ENCODE assay signal across 8 cellular contexts in genomic region chr3:153161138-153161713, GRCh38. TPM values are rescaled to one million over a fixed set of nuclear protein-coding genes. Genes with fewer than 3 reads are reported as not detected.
A peak's percentile ranks its signal among the peaks of the same experiment; 100 is the strongest.
DNase-seq lines count a peak whose midpoint lies in the region; ATAC-seq, FAIRE-seq and TF ChIP-seq lines count a peak whose summit lies in the region.

No MANE protein-coding gene starts in this region.

- H3K27me3 Mint-ChIP-seq in activated T-helper 17 cell treated with anti-CD3 and anti-CD28 coated beads, Interleukin-2, amount 50 U/mL, for 72 hours, result no peaks in the 10 kb centered on the region
- no peaks in the 10 kb centered on the region for H3K27me3 Mint-ChIP-seq in naive thymus-derived CD4-positive, alpha-beta T cell
- H3K27me3 Mint-ChIP-seq in stimulated activated naive B cell treated with anti-CD40 and anti-IgM and Interleukin-4, amounts not matched to agents 10 μg/mL and 1 μg/mL and 100 μg/mL, for 72 hours, result no peaks in the 10 kb centered on the region

- H3K36me3 ChIP-seq in naive thymus-derived CD4-positive, alpha-beta T cell (ENCODE audit: control insufficient read depth in 2 of 3, insufficient read depth in 3 of 3, low read length in 3 of 3), result peaks cover 0 to 8% (median 0%) of the 10 kb centered on the region in 3 experiments

- no peak for TF ChIP-seq RAD21 in Ishikawa (IDR thresholded peaks at IDR 0.05; ENCODE audit: low read depth)

- DNase-seq in DMS153 treated with DMSO at 0.1 percent for 48 hours (lab: John Stamatoyannopoulos, UW; ENCODE audit: unreplicated experiment) (peak; percentile 96), RCC 7860 (ENCODE audit: low spot score) (peak; percentile 99), fibroblast of mammary gland (ENCODE audit: low read depth) (peak; percentile 100)
- DNase-seq in naive thymus-derived CD4-positive, alpha-beta T cell, result peak; percentile 66 to 95 (median 93)
- DNase-seq in stimulated activated naive B cell treated with anti-CD40 and anti-IgM and Interleukin-4, amounts not matched to agents 10 μg/mL and 1 μg/mL and 100 μg/mL, for 72 hours, result peak; percentile 95

- H3K4me1 Mint-ChIP-seq in activated T-helper 17 cell treated with anti-CD3 and anti-CD28 coated beads, Interleukin-2, amount 50 U/mL, for 72 hours, result peaks cover 30% of the 10 kb centered on the region
- peaks cover 28 to 40% (median 34%) of the 10 kb centered on the region in 7 donors for H3K4me1 Mint-ChIP-seq in naive thymus-derived CD4-positive, alpha-beta T cell
- peaks cover 17 to 42% of the 10 kb centered on the region in 2 donors for H3K4me1 Mint-ChIP-seq in stimulated activated naive B cell treated with anti-CD40 and anti-IgM and Interleukin-4, amounts not matched to agents 10 μg/mL and 1 μg/mL and 100 μg/mL, for 72 hours

- H3K36me3 Mint-ChIP-seq in activated T-helper 17 cell treated with anti-CD3 and anti-CD28 coated beads, Interleukin-2, amount 50 U/mL, for 72 hours (ENCODE audit: low read depth), result peaks cover 49% of the 10 kb centered on the region
- H3K36me3 Mint-ChIP-seq in naive thymus-derived CD4-positive, alpha-beta T cell, result peaks cover 0 to 25% (median 0%) of the 10 kb centered on the region in 5 donors
- H3K36me3 Mint-ChIP-seq in stimulated activated naive B cell treated with anti-CD40 and anti-IgM and Interleukin-4, amounts not matched to agents 10 μg/mL and 1 μg/mL and 100 μg/mL, for 72 hours, result peaks cover 21 to 26% of the 10 kb centered on the region in 2 donors

- H3K4me3 ChIP-seq in fibroblast of mammary gland (ENCODE audit: control insufficient read depth, low read depth, low read length), result peak overlapping the region; percentile 95
- H3K4me3 ChIP-seq in naive thymus-derived CD4-positive, alpha-beta T cell (ENCODE audit: low read length), result peak overlapping the region; percentile 97

- H3K9me3 Mint-ChIP-seq in activated T-helper 17 cell treated with anti-CD3 and anti-CD28 coated beads, Interleukin-2, amount 50 U/mL, for 72 hours, result no peaks in the 10 kb centered on the region
- H3K9me3 Mint-ChIP-seq in naive thymus-derived CD4-positive, alpha-beta T cell, result no peaks in the 10 kb centered on the region
- no peaks in the 10 kb centered on the region for H3K9me3 Mint-ChIP-seq in stimulated activated naive B cell treated with anti-CD40 and anti-IgM and Interleukin-4, amounts not matched to agents 10 μg/mL and 1 μg/mL and 100 μg/mL, for 72 hours

- no peak for TF ChIP-seq CTCF in fibroblast of mammary gland (conservative IDR thresholded peaks at IDR 0.05; ENCODE audit: control insufficient read depth, insufficient read depth, low read depth, low read length)

- peak overlapping the region; percentile 98 for H3K27ac Mint-ChIP-seq in activated T-helper 17 cell treated with anti-CD3 and anti-CD28 coated beads, Interleukin-2, amount 50 U/mL, for 72 hours
- peak overlapping the region; percentile 89 to 98 (median 92) for H3K27ac Mint-ChIP-seq in naive thymus-derived CD4-positive, alpha-beta T cell
- peak overlapping the region; percentile 97 for H3K27ac Mint-ChIP-seq in stimulated activated naive B cell treated with anti-CD40 and anti-IgM and Interleukin-4, amounts not matched to agents 10 μg/mL and 1 μg/mL and 100 μg/mL, for 72 hours

- TF ChIP-seq EP300 in Ishikawa (IDR thresholded peaks at IDR 0.05; ENCODE audit: borderline replicate concordance), result no peak

- peak overlapping the region; percentile 95 for H3K4me3 Mint-ChIP-seq in activated T-helper 17 cell treated with anti-CD3 and anti-CD28 coated beads, Interleukin-2, amount 50 U/mL, for 72 hours
- H3K4me3 Mint-ChIP-seq in naive thymus-derived CD4-positive, alpha-beta T cell, result peak overlapping the region; percentile 95 to 100 (median 98)
- H3K4me3 Mint-ChIP-seq in stimulated activated naive B cell treated with anti-CD40 and anti-IgM and Interleukin-4, amounts not matched to agents 10 μg/mL and 1 μg/mL and 100 μg/mL, for 72 hours, result peak overlapping the region; percentile 99 to 100

- peak; percentile 96 for FAIRE-seq in RCC 7860 (lab: Jason Lieb, UNC)

- ATAC-seq in GM21619 (IDR thresholded peaks at IDR 0.05; ENCODE audit: unreplicated experiment), result peak; percentile 75
- ATAC-seq in activated T-helper 17 cell treated with anti-CD3 and anti-CD28 coated beads, Interleukin-2, amount 50 U/mL, for 72 hours (replicated peaks), result peak; percentile 79
- peak; percentile 85 for ATAC-seq in naive thymus-derived CD4-positive, alpha-beta T cell
- peak; percentile 81 to 82 for ATAC-seq in stimulated activated naive B cell treated with anti-CD40 and anti-IgM and Interleukin-4, amounts not matched to agents 10 μg/mL and 1 μg/mL and 100 μg/mL, for 72 hours (replicated peaks)

- H3K9me3 ChIP-seq in naive thymus-derived CD4-positive, alpha-beta T cell (ENCODE audit: control insufficient read depth in 2 of 3, low read length in 3 of 3), result no peaks in the 10 kb centered on the region

- intact Hi-C loops in naive thymus-derived CD4-positive, alpha-beta T cell (cut with micrococcal nuclease), result loop anchor here (1.0 to 10.0 kb wide), 16 partner anchors 23 to 1956 kb away; partner anchors contain the start of genes DHX36 (in 2 of the 2) and GPR171 (in 1 of the 2)

- CTCF ChIA-PET in naive thymus-derived CD4-positive, alpha-beta T cell (lab: Charles Lee), result interaction anchor here (1.0 to 3.5 kb wide), 5 partner anchors 11 to 129 kb away, joined by 4 to 21 read pairs (median 5); no protein-coding TSS in a partner anchor

- no peaks in the 10 kb centered on the region for H3K27me3 ChIP-seq in naive thymus-derived CD4-positive, alpha-beta T cell (ENCODE audit: control insufficient read depth in 2 of 2, insufficient read depth in 2 of 2, low read length in 2 of 2)

- peaks cover 7 to 22% of the 10 kb centered on the region in 2 donors for H3K4me1 ChIP-seq in naive thymus-derived CD4-positive, alpha-beta T cell (ENCODE audit: control insufficient read depth in 2 of 2, insufficient read depth in 2 of 2, low read length in 2 of 2)

- H3K27ac ChIP-seq in naive thymus-derived CD4-positive, alpha-beta T cell (ENCODE audit: low read depth, low read length), result peak overlapping the region; percentile 81

- POLR2A ChIA-PET in naive thymus-derived CD4-positive, alpha-beta T cell (lab: Charles Lee), result interaction anchor here (0.6 to 4.9 kb wide), 23 partner anchors 9 to 918 kb away, joined by 3 to 55 read pairs (median 4); no protein-coding TSS in a partner anchor

TF ChIP-seq in Ishikawa, 13 proteins besides CTCF, POLR2A, EP300 and RAD21:
- TF ChIP-seq, protein P1, sequence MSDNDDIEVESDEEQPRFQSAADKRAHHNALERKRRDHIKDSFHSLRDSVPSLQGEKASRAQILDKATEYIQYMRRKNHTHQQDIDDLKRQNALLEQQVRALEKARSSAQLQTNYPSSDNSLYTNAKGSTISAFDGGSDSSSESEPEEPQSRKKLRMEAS (IDR thresholded peaks at IDR 0.05), result no peak
- TF ChIP-seq TCF12 (IDR thresholded peaks at IDR 0.05; ENCODE audit: low read depth) (no peak), TEAD4 (IDR thresholded peaks at IDR 0.05) (no peak), EGR1 (IDR thresholded peaks at IDR 0.05) (peak; percentile 64), YY1 (IDR thresholded peaks at IDR 0.05; ENCODE audit: low read depth) (peak; percentile 45; the same call in 1 of the 2 replicates), CREB1 (IDR thresholded peaks at IDR 0.05; ENCODE audit: low read depth) (no peak), FOXM1 (IDR thresholded peaks at IDR 0.05; ENCODE audit: borderline replicate concordance, low read depth) (no peak), CEBPB (IDR thresholded peaks at IDR 0.05) (no peak; the same call in 1 of the 2 replicates), ZBTB7A (IDR thresholded peaks at IDR 0.05; ENCODE audit: low read depth) (peak; percentile 97), TAF1 (IDR thresholded peaks at IDR 0.05; ENCODE audit: low read depth) (no peak; the same call in 1 of the 2 replicates), USF1 (IDR thresholded peaks at IDR 0.05) (no peak), NFIC (IDR thresholded peaks at IDR 0.05) (no peak)
- TF ChIP-seq, protein P2, sequence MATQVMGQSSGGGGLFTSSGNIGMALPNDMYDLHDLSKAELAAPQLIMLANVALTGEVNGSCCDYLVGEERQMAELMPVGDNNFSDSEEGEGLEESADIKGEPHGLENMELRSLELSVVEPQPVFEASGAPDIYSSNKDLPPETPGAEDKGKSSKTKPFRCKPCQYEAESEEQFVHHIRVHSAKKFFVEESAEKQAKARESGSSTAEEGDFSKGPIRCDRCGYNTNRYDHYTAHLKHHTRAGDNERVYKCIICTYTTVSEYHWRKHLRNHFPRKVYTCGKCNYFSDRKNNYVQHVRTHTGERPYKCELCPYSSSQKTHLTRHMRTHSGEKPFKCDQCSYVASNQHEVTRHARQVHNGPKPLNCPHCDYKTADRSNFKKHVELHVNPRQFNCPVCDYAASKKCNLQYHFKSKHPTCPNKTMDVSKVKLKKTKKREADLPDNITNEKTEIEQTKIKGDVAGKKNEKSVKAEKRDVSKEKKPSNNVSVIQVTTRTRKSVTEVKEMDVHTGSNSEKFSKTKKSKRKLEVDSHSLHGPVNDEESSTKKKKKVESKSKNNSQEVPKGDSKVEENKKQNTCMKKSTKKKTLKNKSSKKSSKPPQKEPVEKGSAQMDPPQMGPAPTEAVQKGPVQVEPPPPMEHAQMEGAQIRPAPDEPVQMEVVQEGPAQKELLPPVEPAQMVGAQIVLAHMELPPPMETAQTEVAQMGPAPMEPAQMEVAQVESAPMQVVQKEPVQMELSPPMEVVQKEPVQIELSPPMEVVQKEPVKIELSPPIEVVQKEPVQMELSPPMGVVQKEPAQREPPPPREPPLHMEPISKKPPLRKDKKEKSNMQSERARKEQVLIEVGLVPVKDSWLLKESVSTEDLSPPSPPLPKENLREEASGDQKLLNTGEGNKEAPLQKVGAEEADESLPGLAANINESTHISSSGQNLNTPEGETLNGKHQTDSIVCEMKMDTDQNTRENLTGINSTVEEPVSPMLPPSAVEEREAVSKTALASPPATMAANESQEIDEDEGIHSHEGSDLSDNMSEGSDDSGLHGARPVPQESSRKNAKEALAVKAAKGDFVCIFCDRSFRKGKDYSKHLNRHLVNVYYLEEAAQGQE (IDR thresholded peaks at IDR 0.05; ENCODE audit: low read depth), result no peak

RNA-seq across cellular contexts. Expression of gene RAP2B, which starts 0.8 kb away (rescaled TPM):
- total RNA-seq in activated T-helper 17 cell treated with anti-CD3 and anti-CD28 coated beads, Interleukin-2, amount 50 U/mL, for 72 hours, result 10 to 100 TPM; 18.9 to 20.7 TPM
- total RNA-seq in naive thymus-derived CD4-positive, alpha-beta T cell, result 10 to 100 TPM; 16.8 to 30.3 (median 27.4) TPM
- 10 to 100 TPM; 10.6 to 11.0 TPM for polyA plus RNA-seq in naive thymus-derived CD4-positive, alpha-beta T cell

Comparison
In these comparisons a context has a peak if more than half of its experiments do, and no peak if none do; other contexts are left out.
1. Peak in every context shown above with its lines: DNase-seq, ATAC-seq, H3K4me3 ChIP-seq and H3K27ac ChIP-seq.